Comparison of ENCODE assay signal across 1 cellular context in the genomic region with DNA sequence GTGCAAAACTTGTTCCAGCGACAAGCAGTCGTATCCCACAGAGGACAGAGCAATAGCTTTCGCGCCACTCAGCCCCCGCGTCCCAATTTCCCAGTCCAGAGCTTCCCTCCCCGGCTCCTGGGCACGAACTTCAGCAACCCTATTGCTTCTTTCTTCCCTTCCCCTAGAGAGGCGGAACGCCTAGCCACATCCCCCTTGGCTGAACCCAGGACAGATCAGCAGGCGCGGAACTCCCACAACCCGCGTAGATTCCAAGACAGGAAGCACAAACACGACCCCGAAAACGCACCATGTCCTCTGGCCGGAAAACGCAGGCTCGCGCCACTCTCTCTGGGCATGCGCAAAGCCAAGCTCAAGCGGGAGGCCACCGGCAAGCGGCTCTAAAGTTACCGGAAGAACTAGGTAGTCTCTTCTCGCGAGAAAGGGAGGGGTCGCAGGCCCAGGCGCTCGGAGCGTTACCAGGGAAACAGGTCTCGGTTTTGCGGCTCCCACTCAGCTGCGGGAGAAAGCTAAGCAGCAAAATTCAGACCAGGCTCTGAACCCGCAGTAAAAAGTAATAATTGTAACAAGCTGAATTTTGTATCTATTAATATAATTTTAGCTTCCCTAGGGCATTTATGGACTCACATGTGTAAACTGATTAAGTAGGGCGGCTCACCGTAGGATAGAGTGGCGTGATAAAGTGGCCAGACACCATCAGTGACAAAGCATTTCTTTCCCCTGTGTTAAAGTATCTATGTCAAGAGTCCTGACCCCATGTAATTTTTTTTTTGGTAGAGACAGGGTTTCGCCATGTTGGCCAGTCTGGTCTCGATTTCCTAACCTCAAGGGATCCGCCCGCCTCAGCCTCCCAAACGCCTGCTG.
TF ChIP-seq lines count a peak whose summit lies in the region.

A gene (minus strand): TSS at position 323 of the 864 bp plus-strand sequence. CDS start 31 bp downstream, at position 292.

TF ChIP-seq in A549, 52 proteins besides CTCF, POLR2A, EP300 and RAD21 (continued from another document):
- TF ChIP-seq, protein P1, sequence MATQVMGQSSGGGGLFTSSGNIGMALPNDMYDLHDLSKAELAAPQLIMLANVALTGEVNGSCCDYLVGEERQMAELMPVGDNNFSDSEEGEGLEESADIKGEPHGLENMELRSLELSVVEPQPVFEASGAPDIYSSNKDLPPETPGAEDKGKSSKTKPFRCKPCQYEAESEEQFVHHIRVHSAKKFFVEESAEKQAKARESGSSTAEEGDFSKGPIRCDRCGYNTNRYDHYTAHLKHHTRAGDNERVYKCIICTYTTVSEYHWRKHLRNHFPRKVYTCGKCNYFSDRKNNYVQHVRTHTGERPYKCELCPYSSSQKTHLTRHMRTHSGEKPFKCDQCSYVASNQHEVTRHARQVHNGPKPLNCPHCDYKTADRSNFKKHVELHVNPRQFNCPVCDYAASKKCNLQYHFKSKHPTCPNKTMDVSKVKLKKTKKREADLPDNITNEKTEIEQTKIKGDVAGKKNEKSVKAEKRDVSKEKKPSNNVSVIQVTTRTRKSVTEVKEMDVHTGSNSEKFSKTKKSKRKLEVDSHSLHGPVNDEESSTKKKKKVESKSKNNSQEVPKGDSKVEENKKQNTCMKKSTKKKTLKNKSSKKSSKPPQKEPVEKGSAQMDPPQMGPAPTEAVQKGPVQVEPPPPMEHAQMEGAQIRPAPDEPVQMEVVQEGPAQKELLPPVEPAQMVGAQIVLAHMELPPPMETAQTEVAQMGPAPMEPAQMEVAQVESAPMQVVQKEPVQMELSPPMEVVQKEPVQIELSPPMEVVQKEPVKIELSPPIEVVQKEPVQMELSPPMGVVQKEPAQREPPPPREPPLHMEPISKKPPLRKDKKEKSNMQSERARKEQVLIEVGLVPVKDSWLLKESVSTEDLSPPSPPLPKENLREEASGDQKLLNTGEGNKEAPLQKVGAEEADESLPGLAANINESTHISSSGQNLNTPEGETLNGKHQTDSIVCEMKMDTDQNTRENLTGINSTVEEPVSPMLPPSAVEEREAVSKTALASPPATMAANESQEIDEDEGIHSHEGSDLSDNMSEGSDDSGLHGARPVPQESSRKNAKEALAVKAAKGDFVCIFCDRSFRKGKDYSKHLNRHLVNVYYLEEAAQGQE (IDR thresholded peaks at IDR 0.05), result peak; percentile 100
- TF ChIP-seq HOXB5 (CRISPR knock-in tag; IDR thresholded peaks at IDR 0.05) (no peak; the same call in 1 of the 2 replicates), MAFK (IDR thresholded peaks at IDR 0.05; ENCODE audit: partially characterized antibody) (no peak), HOXA7 (CRISPR knock-in tag; IDR thresholded peaks at IDR 0.05) (no peak), HDAC2 (IDR thresholded peaks at IDR 0.05) (no peak), CBX2 (IDR thresholded peaks at IDR 0.05; ENCODE audit: borderline replicate concordance, low read depth) (no peak), POLR2AphosphoS2 (conservative IDR thresholded peaks at IDR 0.05; ENCODE audit: low read length) (no peak), GATA3 (IDR thresholded peaks at IDR 0.05; ENCODE audit: borderline replicate concordance) (peak; percentile 63; the same call in 1 of the 2 replicates), SMC3 (IDR thresholded peaks at IDR 0.05) (0 out of 3 replicates have a peak, but pooled peaks have one; percentile 8), CHD2 (IDR thresholded peaks at IDR 0.05; ENCODE audit: low read length, partially characterized antibody) (peak; percentile 100), PHF8 (IDR thresholded peaks at IDR 0.05; ENCODE audit: borderline replicate concordance, low read depth) (peak; percentile 75; the same call in 1 of the 2 replicates), FOSB (CRISPR knock-in tag; IDR thresholded peaks at IDR 0.05) (no peak), EHMT2 (IDR thresholded peaks at IDR 0.05; ENCODE audit: low read depth) (no peak), MYC (IDR thresholded peaks at IDR 0.05; ENCODE audit: borderline replicate concordance, low read length) (no peak), TP53 (CRISPR knock-in tag; IDR thresholded peaks at IDR 0.05) (0 out of 2 replicates have a peak, but pooled peaks have one; percentile 41), TFCP2L1 (CRISPR knock-in tag; IDR thresholded peaks at IDR 0.05) (no peak), ZSCAN20 (CRISPR knock-in tag; IDR thresholded peaks at IDR 0.05) (no peak), ZNF302 (CRISPR knock-in tag; IDR thresholded peaks at IDR 0.05) (no peak), RCOR1 (IDR thresholded peaks at IDR 0.05; ENCODE audit: low read depth, low read length) (no peak), ZC3H11A (IDR thresholded peaks at IDR 0.05) (no peak), FOSL2 (IDR thresholded peaks at IDR 0.05) (no peak), FOSL2 (CRISPR knock-in tag; IDR thresholded peaks at IDR 0.05) (no peak), NFE2L2 (conservative IDR thresholded peaks at IDR 0.05; ENCODE audit: low read length) (no peak), NR3C1 (IDR thresholded peaks at IDR 0.05) (no peak), KDM1A (IDR thresholded peaks at IDR 0.05; ENCODE audit: low read depth) (no peak), BHLHE40 (IDR thresholded peaks at IDR 0.05; ENCODE audit: low read depth, low read length) (no peak), ESRRA (IDR thresholded peaks at IDR 0.05; ENCODE audit: borderline replicate concordance, low read length) (no peak), EHF (CRISPR knock-in tag; IDR thresholded peaks at IDR 0.05) (no peak), JUN (IDR thresholded peaks at IDR 0.05) (peak; percentile 64 to 93; a peak in 3 of 5 replicates)
- TF ChIP-seq, protein P2, sequence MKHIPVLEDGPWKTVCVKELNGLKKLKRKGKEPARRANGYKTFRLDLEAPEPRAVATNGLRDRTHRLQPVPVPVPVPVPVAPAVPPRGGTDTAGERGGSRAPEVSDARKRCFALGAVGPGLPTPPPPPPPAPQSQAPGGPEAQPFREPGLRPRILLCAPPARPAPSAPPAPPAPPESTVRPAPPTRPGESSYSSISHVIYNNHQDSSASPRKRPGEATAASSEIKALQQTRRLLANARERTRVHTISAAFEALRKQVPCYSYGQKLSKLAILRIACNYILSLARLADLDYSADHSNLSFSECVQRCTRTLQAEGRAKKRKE (CRISPR knock-in tag; IDR thresholded peaks at IDR 0.05; ENCODE audit: low read depth), result no peak
- TF ChIP-seq, protein P3, sequence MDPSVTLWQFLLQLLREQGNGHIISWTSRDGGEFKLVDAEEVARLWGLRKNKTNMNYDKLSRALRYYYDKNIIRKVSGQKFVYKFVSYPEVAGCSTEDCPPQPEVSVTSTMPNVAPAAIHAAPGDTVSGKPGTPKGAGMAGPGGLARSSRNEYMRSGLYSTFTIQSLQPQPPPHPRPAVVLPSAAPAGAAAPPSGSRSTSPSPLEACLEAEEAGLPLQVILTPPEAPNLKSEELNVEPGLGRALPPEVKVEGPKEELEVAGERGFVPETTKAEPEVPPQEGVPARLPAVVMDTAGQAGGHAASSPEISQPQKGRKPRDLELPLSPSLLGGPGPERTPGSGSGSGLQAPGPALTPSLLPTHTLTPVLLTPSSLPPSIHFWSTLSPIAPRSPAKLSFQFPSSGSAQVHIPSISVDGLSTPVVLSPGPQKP (IDR thresholded peaks at IDR 0.05; ENCODE audit: low read depth, low read length), result no peak
- TF ChIP-seq, protein P4, sequence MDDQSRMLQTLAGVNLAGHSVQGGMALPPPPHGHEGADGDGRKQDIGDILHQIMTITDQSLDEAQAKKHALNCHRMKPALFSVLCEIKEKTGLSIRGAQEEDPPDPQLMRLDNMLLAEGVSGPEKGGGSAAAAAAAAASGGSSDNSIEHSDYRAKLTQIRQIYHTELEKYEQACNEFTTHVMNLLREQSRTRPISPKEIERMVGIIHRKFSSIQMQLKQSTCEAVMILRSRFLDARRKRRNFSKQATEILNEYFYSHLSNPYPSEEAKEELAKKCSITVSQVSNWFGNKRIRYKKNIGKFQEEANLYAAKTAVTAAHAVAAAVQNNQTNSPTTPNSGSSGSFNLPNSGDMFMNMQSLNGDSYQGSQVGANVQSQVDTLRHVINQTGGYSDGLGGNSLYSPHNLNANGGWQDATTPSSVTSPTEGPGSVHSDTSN (IDR thresholded peaks at IDR 0.05), result no peak
- TF ChIP-seq, protein P5, sequence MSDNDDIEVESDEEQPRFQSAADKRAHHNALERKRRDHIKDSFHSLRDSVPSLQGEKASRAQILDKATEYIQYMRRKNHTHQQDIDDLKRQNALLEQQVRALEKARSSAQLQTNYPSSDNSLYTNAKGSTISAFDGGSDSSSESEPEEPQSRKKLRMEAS (IDR thresholded peaks at IDR 0.05), result peak; percentile 85
- TF ChIP-seq, protein P6, sequence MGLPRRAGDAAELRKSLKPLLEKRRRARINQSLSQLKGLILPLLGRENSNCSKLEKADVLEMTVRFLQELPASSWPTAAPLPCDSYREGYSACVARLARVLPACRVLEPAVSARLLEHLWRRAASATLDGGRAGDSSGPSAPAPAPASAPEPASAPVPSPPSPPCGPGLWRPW (IDR thresholded peaks at IDR 0.05), result no peak
- TF ChIP-seq, protein P7, sequence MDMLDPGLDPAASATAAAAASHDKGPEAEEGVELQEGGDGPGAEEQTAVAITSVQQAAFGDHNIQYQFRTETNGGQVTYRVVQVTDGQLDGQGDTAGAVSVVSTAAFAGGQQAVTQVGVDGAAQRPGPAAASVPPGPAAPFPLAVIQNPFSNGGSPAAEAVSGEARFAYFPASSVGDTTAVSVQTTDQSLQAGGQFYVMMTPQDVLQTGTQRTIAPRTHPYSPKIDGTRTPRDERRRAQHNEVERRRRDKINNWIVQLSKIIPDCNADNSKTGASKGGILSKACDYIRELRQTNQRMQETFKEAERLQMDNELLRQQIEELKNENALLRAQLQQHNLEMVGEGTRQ (IDR thresholded peaks at IDR 0.05), result no peak
- TF ChIP-seq, protein P8, sequence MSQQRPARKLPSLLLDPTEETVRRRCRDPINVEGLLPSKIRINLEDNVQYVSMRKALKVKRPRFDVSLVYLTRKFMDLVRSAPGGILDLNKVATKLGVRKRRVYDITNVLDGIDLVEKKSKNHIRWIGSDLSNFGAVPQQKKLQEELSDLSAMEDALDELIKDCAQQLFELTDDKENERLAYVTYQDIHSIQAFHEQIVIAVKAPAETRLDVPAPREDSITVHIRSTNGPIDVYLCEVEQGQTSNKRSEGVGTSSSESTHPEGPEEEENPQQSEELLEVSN (IDR thresholded peaks at IDR 0.05; ENCODE audit: borderline replicate concordance, low read depth), result peak; percentile 34; the same call in 1 of the 2 replicates
